Comparison of ENCODE assay signal across 16 cellular contexts in the genomic region with DNA sequence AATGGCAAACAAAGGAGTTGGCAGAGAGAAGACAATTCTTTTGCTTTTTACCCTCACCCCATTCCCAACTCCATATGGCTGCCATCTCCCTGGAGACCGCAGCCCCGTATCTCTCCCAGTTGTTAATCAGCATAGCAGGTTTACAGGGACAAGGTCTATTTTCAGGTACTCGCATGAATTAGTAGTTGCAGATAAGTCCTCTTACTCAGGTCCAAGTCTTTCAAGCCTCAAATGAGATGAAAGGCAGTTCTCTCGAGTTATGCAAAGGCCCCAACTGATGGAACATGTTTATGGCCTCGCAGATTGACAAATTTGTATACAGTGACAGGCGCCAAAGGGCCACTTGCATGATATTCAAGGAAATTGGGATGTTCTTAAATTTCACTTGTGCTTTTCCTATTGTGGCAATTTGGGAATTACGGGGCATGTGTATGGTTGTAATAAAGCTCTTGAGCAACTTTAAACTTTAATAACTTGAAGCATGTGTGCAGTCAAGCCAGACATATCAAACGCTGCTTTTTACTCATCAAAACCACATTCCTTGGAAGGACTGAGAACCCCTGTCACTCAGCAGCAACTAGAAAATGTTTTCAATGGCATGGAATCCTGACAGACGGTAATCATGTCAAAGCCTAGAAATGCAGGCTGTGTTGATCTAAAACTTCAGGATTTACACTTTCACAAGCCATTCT. TPM values are rescaled to one million over a fixed set of nuclear protein-coding genes. Genes with fewer than 3 reads are reported as not detected.
DNase-seq lines count a peak whose midpoint lies in the region; ATAC-seq, FAIRE-seq and TF ChIP-seq lines count a peak whose summit lies in the region.
"Had no signal": no experiment of that assay in that cellular context is flagged by ENCODE, and none has a peak within 500 bp of the region (broad histone marks: within the 10 kb centered on the region; RNA-seq: fewer than 3 reads in every experiment).

No MANE protein-coding gene starts in this region.

- ATAC-seq in HepG2: no peak
- peak in 1 of 2 donors; percentile 11 for ATAC-seq in lower lobe of right lung
- ATAC-seq in upper lobe of left lung (ENCODE audit: low FRiP score in 2 of 2): no peak

- DNase-seq in HepG2 (ENCODE audit: low spot score) (no peak), epithelial cell of esophagus (ENCODE audit: low read depth) (peak; percentile 5), lower lobe of right lung (no peak), upper lobe of left lung (no peak), AML-193 (lab: John Stamatoyannopoulos, UW) (no peak), activated T-cell treated with anti-CD3 and anti-CD28 coated beads for 4 hours (no peak), HK-2 (ENCODE audit: unreplicated experiment) (no peak)
- DNase-seq: activated gamma-delta T cell; body of pancreas; effector CD4-positive, alpha-beta T cell; NCI-H2029 treated with DMSO at 0.1 percent for 48 hours; NCI-H82; stimulated activated CD8-positive, alpha-beta memory T cell treated with anti-CD3 and anti-CD28 coated beads, Interleukin-4, amount 100 ng/mL, for 48 hours; SW 1271 had no signal

- POLR2A ChIA-PET in HepG2 (lab: Yijun Ruan, JAX): no interaction called here

- no peak overlapping the region for H3K4me2 ChIP-seq in HepG2 (ENCODE audit: low read depth, low read length)

- H3K9ac ChIP-seq in liver (ENCODE audit: low read depth in 1 of 2, low read length in 2 of 2) (no peak overlapping the region), HepG2 (ENCODE audit: insufficient read depth, low read depth, low read length) (no peak overlapping the region)

- H4K20me1 ChIP-seq in HepG2 (ENCODE audit: insufficient read depth, low read length): no peaks in the 10 kb centered on the region

- H3K9me3 ChIP-seq in liver (ENCODE audit: control insufficient read depth in 4 of 4, low read length in 3 of 4) (no peaks in the 10 kb centered on the region), HepG2 (ENCODE audit: low read length) (no peaks in the 10 kb centered on the region), lower lobe of right lung (no peaks in the 10 kb centered on the region), upper lobe of left lung (no peaks in the 10 kb centered on the region)
- H3K9me3 ChIP-seq: body of pancreas had no signal

- H3K27me3 ChIP-seq in liver (ENCODE audit: control insufficient read depth in 4 of 4, insufficient read depth in 4 of 4, low read length in 3 of 4): no peaks in the 10 kb centered on the region
- H3K27me3 ChIP-seq in HepG2 (ENCODE audit: control insufficient read depth in 1 of 2, insufficient read depth in 2 of 2, low read length in 2 of 2): peaks cover 0 to 15% of the 10 kb centered on the region in 2 experiments; a peak in 3 of 5 replicates
- H3K27me3 ChIP-seq in lower lobe of right lung (ENCODE audit: low read depth): no peaks in the 10 kb centered on the region
- H3K27me3 ChIP-seq in upper lobe of left lung: no peaks in the 10 kb centered on the region
- H3K27me3 ChIP-seq: body of pancreas had no signal

- FAIRE-seq in HepG2 (lab: Jason Lieb, UNC): no peak
- FAIRE-seq: A204.1 had no signal

- in situ Hi-C loops in HepG2 (cut with HindIII; ENCODE audit: extremely low pct_ligation_motif_present, low pct_unique_long_range_greater_than_20kb): no loop called here

- WGBS in liver: 66% methylated on average over 9 of the region's 9 CpGs
- 22% methylated on average over 9 of the region's 9 CpGs for WGBS in HepG2 (ENCODE audit: low lambda C conversion rate)
- 69 to 77% methylated on average over 9 of the region's 9 CpGs for whole genome bisulfite sequencing in upper lobe of left lung, 2 donors

- H3K36me3 ChIP-seq in liver (ENCODE audit: control insufficient read depth in 4 of 4, insufficient read depth in 3 of 4, low read depth in 1 of 4, low read length in 3 of 4) (no peaks in the 10 kb centered on the region), HepG2 (replicated peaks in 1 of 2; ENCODE audit: control insufficient read depth in 1 of 2, insufficient read depth in 2 of 2, low read length in 2 of 2) (no peaks in the 10 kb centered on the region), lower lobe of right lung (peaks cover 30% of the 10 kb centered on the region), upper lobe of left lung (peaks cover 0 to 26% (median 0%) of the 10 kb centered on the region in 4 donors)

- TF ChIP-seq RAD21 in liver (IDR thresholded peaks at IDR 0.05) (no peak), HepG2 (CRISPR knock-in tag; IDR thresholded peaks at IDR 0.05) (no peak)

- no peak for TF ChIP-seq CTCF in liver (IDR thresholded peaks at IDR 0.05; ENCODE audit: low read depth, low read length, missing input control)
- TF ChIP-seq CTCF in HepG2 (CRISPR knock-in tag; IDR thresholded peaks at IDR 0.05): no peak
- TF ChIP-seq CTCF in epithelial cell of esophagus (IDR thresholded peaks at IDR 0.05; ENCODE audit: insufficient read depth, low read depth, low read length, missing control alignments): no peak
- no peak for TF ChIP-seq CTCF in lower lobe of right lung (IDR thresholded peaks at IDR 0.05)
- TF ChIP-seq CTCF in upper lobe of left lung (IDR thresholded peaks at IDR 0.05): no peak

- no peak overlapping the region for H3K4me3 ChIP-seq in liver (ENCODE audit: low read depth in 1 of 3, low read length in 3 of 3)
- H3K4me3 ChIP-seq in HepG2 (replicated peaks in 1 of 3; ENCODE audit: insufficient read depth in 1 of 3, low read depth in 2 of 3, low read length in 3 of 3): no peak overlapping the region
- no peak overlapping the region for H3K4me3 ChIP-seq in epithelial cell of esophagus (ENCODE audit: low read length)
- H3K4me3 ChIP-seq in lower lobe of right lung: no peak overlapping the region
- no peak overlapping the region for H3K4me3 ChIP-seq in upper lobe of left lung
- H3K4me3 ChIP-seq: body of pancreas had no signal

- H2AFZ ChIP-seq in HepG2 (ENCODE audit: low read length): no peak overlapping the region

- H3K27ac ChIP-seq in liver (ENCODE audit: low read depth in 1 of 2, low read length in 2 of 2) (peak overlapping the region; percentile 5 to 8), HepG2 (ENCODE audit: extremely low read length, insufficient read depth, low read length) (no peak overlapping the region), lower lobe of right lung (peak overlapping the region; percentile 75), upper lobe of left lung (peak overlapping the region in 3 of 4 donors; percentile 73 to 76 (median 76))

- no peak for TF ChIP-seq POLR2A in HepG2 (IDR thresholded peaks at IDR 0.05; ENCODE audit: insufficient read depth in 1 of 2, low read depth in 2 of 2, low read length in 2 of 2)
- TF ChIP-seq POLR2A in upper lobe of left lung (IDR thresholded peaks at IDR 0.05): no peak

- CTCF ChIA-PET in HepG2 (lab: Yijun Ruan, JAX; ENCODE audit: low intra/inter-chr PET ratio, low total read pairs): no interaction called here

- no peaks in the 10 kb centered on the region for H3K79me2 ChIP-seq in HepG2 (ENCODE audit: insufficient read depth, low read length)

- TF ChIP-seq EP300 in HepG2 (IDR thresholded peaks at IDR 0.05; ENCODE audit: low read depth in 2 of 2, low read length in 2 of 2) (no peak), HepG2 (CRISPR knock-in tag; IDR thresholded peaks at IDR 0.05; ENCODE audit: borderline replicate concordance) (no peak), upper lobe of left lung (IDR thresholded peaks at IDR 0.05) (no peak)

- intact Hi-C loops in HepG2 (cut with micrococcal nuclease; ENCODE audit: unreplicated experiment) (no loop called here), lower lobe of right lung (cut with DNase I) (no loop called here)

- no TSS peak for BruUV-seq in HepG2 (replicated peaks; lab: Mats Ljungman, UMichigan)

- H3K4me1 ChIP-seq in liver (ENCODE audit: control insufficient read depth in 4 of 4, insufficient read depth in 4 of 4, low read length in 3 of 4) (no peaks in the 10 kb centered on the region), HepG2 (ENCODE audit: insufficient read depth, low read length) (no peaks in the 10 kb centered on the region), lower lobe of right lung (peaks cover 12% of the 10 kb centered on the region), upper lobe of left lung (peaks cover 4 to 21% (median 9%) of the 10 kb centered on the region in 4 donors)
- H3K4me1 ChIP-seq: body of pancreas had no signal

TF ChIP-seq in liver, 16 proteins besides CTCF, POLR2A, EP300 and RAD21 (continues in another document):
- TF ChIP-seq EGR1 (IDR thresholded peaks at IDR 0.05; ENCODE audit: low read depth in 2 of 2): no peak
- TF ChIP-seq JUND (IDR thresholded peaks at IDR 0.05): no peak

TF ChIP-seq in HepG2, 621 proteins besides CTCF, POLR2A, EP300 and RAD21:
- no peak for TF ChIP-seq ZBTB7B (CRISPR knock-in tag; IDR thresholded peaks at IDR 0.05)
- no peak for TF ChIP-seq ATAD3A (CRISPR knock-in tag; IDR thresholded peaks at IDR 0.05)
- no peak for TF ChIP-seq RORA (CRISPR knock-in tag; IDR thresholded peaks at IDR 0.05)
- TF ChIP-seq, protein P1, sequence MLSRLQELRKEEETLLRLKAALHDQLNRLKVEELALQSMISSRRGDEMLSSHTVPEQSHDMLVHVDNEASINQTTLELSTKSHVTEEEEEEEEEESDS (CRISPR knock-in tag; IDR thresholded peaks at IDR 0.05; ENCODE audit: borderline replicate concordance): no peak

RNA-seq across cellular contexts. Expression of a gene that starts 45.1 kb away (rescaled TPM):
- 10 to 100 TPM; 29.5 to 39.1 TPM for total RNA-seq in liver
- polyA plus RNA-seq in liver: 10 to 100 TPM in 1 of 2 donors, 1 to 10 TPM in 1; 6.1 to 19.8 TPM
- total RNA-seq in HepG2 (2016; rRNA removed; fragmentation: Illumina TruSeq; extraction: Trizol): not detected in 2 replicates
- total RNA-seq in HepG2 (2016; cell fraction: cytosol; rRNA removed; fragmentation: Illumina TruSeq; extraction: Trizol; ENCODE audit: low read depth): not detected in 2 replicates
- total RNA-seq in HepG2 (2016; cell fraction: insoluble cytoplasmic fraction; rRNA removed; fragmentation: Illumina TruSeq; extraction: Trizol): not detected in 2 replicates
- not detected in 2 replicates for total RNA-seq in HepG2 (2016; cell fraction: membrane; rRNA removed; fragmentation: Illumina TruSeq; extraction: Trizol)
- not detected in 2 replicates for total RNA-seq in HepG2 (2016; cell fraction: nucleus; rRNA removed; fragmentation: Illumina TruSeq; extraction: Trizol)
- not detected in 2 replicates for polyA plus RNA-seq in HepG2 (2011; rRNA removed)
- not detected in 2 replicates for polyA plus RNA-seq in HepG2 (2011; cell fraction: cytosol; rRNA removed)
- not detected in 2 replicates for polyA plus RNA-seq in HepG2 (2011; cell fraction: nucleus; rRNA removed)
- not detected in 2 replicates for polyA plus RNA-seq in HepG2 (2012)
- polyA plus RNA-seq in HepG2 (2016; cell fraction: cytosol; fragmentation: Illumina TruSeq; extraction: Trizol; ENCODE audit: low read depth): not detected in 2 replicates
- not detected in 2 replicates for polyA plus RNA-seq in HepG2 (2016; cell fraction: insoluble cytoplasmic fraction; fragmentation: Illumina TruSeq; extraction: Trizol; ENCODE audit: low read depth)
- not detected in 2 replicates for polyA plus RNA-seq in HepG2 (2016; cell fraction: membrane; fragmentation: Illumina TruSeq; extraction: Trizol; ENCODE audit: low read depth)
- not detected in 2 replicates for polyA plus RNA-seq in HepG2 (2016; cell fraction: nucleus; fragmentation: Illumina TruSeq; extraction: Trizol; ENCODE audit: insufficient read depth, low read depth)
- polyA minus RNA-seq in HepG2 (2011; rRNA and poly(A)+ RNA removed; ENCODE audit: low replicate concordance): not detected in 2 replicates
- not detected in 2 replicates for polyA minus RNA-seq in HepG2 (2011; cell fraction: cytosol; rRNA and poly(A)+ RNA removed)
- polyA minus RNA-seq in HepG2 (2011; cell fraction: nucleus; rRNA and poly(A)+ RNA removed): not detected in 2 replicates
- 55.8 TPM for total RNA-seq in lower lobe of right lung
- total RNA-seq in upper lobe of left lung: 10 to 100 TPM; 22.0 to 53.1 (median 35.7) TPM

Comparison
In these comparisons a context has a peak if more than half of its experiments do, and no peak if none do; other contexts are left out.
1. RNA of a gene that starts 45.1 kb away (total RNA-seq): 55.8 TPM in lower lobe of right lung (single experiment), 22.0 to 53.1 TPM in upper lobe of left lung and 29.5 to 39.1 TPM in liver; not detected in HepG2; every median in the first group is over 10 times any median in the second.